ENCODE assay signal across 25 cellular contexts in genomic region chr4:136644279-136644678, GRCh38.
"Had no signal": no experiment of that assay in that cellular context is flagged by ENCODE, and none has a peak within 500 bp of the region (broad histone marks: within the 10 kb centered on the region; RNA-seq: fewer than 3 reads in every experiment).

No MANE protein-coding gene starts in this region.

- H3K27me3 ChIP-seq: adrenal gland, ascending aorta, body of pancreas, MG63, SJSA1 had no signal

- H3K4me1 ChIP-seq: adrenal gland, ascending aorta, body of pancreas, SJSA1 had no signal

- H3K9me3 ChIP-seq: adrenal gland, ascending aorta, body of pancreas, MG63, SJSA1 had no signal

- H3K36me3 ChIP-seq: adrenal gland, ascending aorta, MG63, SJSA1 had no signal

- DNase-seq: activated CD4-positive, alpha-beta memory T cell treated with anti-CD3 and anti-CD28 coated beads, Interleukin-2, amount 10 ng/mL, durations not matched to agents 7 days and 5 days; activated CD4-positive, alpha-beta T cell treated with anti-CD3 and anti-CD28 coated beads for 36 hours; activated CD4-positive, alpha-beta T cell treated with anti-CD3 and anti-CD28 coated beads, Interleukin-2, amount 50 U/mL, for 1 hour; activated CD4-positive, CD25-positive, alpha-beta regulatory T cell; activated gamma-delta T cell treated with Interleukin-2 at 50 U/mL for 16 hours; activated naive CD4-positive, alpha-beta T cell treated with anti-CD3 and anti-CD28 coated beads, Interleukin-2, amount 50 U/mL, for 16 hours; activated naive CD8-positive, alpha-beta T cell treated with anti-CD3 and anti-CD28 coated beads, Interleukin-2, amount 10 ng/mL, durations not matched to agents 7 days and 5 days; activated T-cell treated with anti-CD3 and anti-CD28 coated beads, Interleukin-2, amount 50 U/mL, for 72 hours; adrenal gland; body of pancreas; central memory CD4-positive, alpha-beta T cell; MG63; MV-4-11; NCI-H1092 treated with DMSO at 0.1 percent for 48 hours; NCI-H1417 treated with DMSO at 0.1 percent for 48 hours; NCI-H1694; NCI-H2029; NCI-H446 treated with DMSO at 0.1 percent for 48 hours; NCI-H524 treated with DMSO at 0.1 percent for 48 hours; NCI-H748 treated with DMSO at 0.1 percent for 48 hours; NK-92 treated with Interleukin-12 subunit alpha and Interleukin-12 subunit beta, amount 100 ng/mL, for 24 hours; SHP77 had no signal

- ATAC-seq: activated CD4-positive, alpha-beta T cell treated with anti-CD3 and anti-CD28 coated beads for 36 hours; activated T-cell treated with anti-CD3 and anti-CD28 coated beads, Interleukin-2, amount 50 U/mL, for 72 hours; body of pancreas had no signal

- H3K27ac ChIP-seq: adrenal gland, ascending aorta, body of pancreas, SJSA1, VCaP had no signal

- H3K4me3 ChIP-seq: adrenal gland, ascending aorta, body of pancreas, MG63, SJSA1 had no signal
